8 cellular contexts compared by ENCODE assay signal in the genomic region with DNA sequence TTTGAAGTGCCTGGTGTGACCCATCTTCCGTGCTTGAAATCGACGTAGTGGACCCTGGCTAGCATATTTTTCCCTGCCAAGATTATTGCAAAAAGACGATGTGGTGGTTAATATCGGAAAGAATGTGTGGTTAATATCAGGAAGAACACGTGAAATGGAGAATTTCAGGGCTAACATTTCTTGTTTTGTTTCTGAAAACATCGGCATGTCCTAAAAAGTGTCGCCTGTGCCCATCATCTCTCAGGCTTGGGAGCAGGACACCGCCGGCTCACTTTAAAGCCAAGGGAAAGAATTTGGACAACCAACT. TPM values are rescaled to one million over a fixed set of nuclear protein-coding genes. Genes with fewer than 3 reads are reported as not detected.
DNase-seq lines count a peak whose midpoint lies in the region; ATAC-seq and TF ChIP-seq lines count a peak whose summit lies in the region.

No MANE protein-coding gene starts in this region.

- H3K9me3 ChIP-seq in SU-DHL-6 (ENCODE audit: insufficient read depth, low read length) = no peaks in the 10 kb centered on the region

- no peak for ATAC-seq in HG03196 (IDR thresholded peaks at IDR 0.05; ENCODE audit: unreplicated experiment)
- ATAC-seq in foreskin keratinocyte = no peak
- ATAC-seq in HG03045 (IDR thresholded peaks at IDR 0.05; ENCODE audit: unreplicated experiment) = no peak

- H3K79me2 ChIP-seq in SU-DHL-6 (ENCODE audit: insufficient read depth, low read length) = peaks cover 11% of the 10 kb centered on the region

- H3K27me3 ChIP-seq in SU-DHL-6 (ENCODE audit: low read length) (no peaks in the 10 kb centered on the region), foreskin keratinocyte (no peaks in the 10 kb centered on the region)

- H3K9ac ChIP-seq in SU-DHL-6 (ENCODE audit: low read length) = peak overlapping the region; percentile 92

- peak overlapping the region; percentile 96 for H3K4me2 ChIP-seq in SU-DHL-6 (ENCODE audit: low read depth, low read length, poor library complexity, severe bottlenecking)

- H3K4me3 ChIP-seq in GM08714 (ENCODE audit: low read length) (peak overlapping the region; percentile 36; the same call in 1 of the 2 replicates), SU-DHL-6 (ENCODE audit: insufficient read depth, low read length, poor library complexity, severe bottlenecking) (peak overlapping the region; percentile 42), fibroblast of mammary gland (ENCODE audit: control insufficient read depth, low read depth, low read length) (peak overlapping the region; percentile 15), skeletal muscle cell (ENCODE audit: low read depth, low read length) (peak overlapping the region; percentile 67)

- TF ChIP-seq CTCF in SU-DHL-6 (IDR thresholded peaks at IDR 0.05; ENCODE audit: insufficient read depth, low read length, poor library complexity, severe bottlenecking) (no peak), fibroblast of mammary gland (conservative IDR thresholded peaks at IDR 0.05; ENCODE audit: control insufficient read depth, insufficient read depth, low read depth, low read length) (no peak), foreskin keratinocyte (conservative IDR thresholded peaks at IDR 0.05) (no peak)

- H3K36me3 ChIP-seq in SU-DHL-6 (ENCODE audit: low read length) = no peaks in the 10 kb centered on the region

- DNase-seq in fibroblast of mammary gland (ENCODE audit: low read depth) (no peak), skeletal muscle cell (ENCODE audit: low read depth) (no peak), foreskin keratinocyte (no peak), UCSD-AML1 (lab: John Stamatoyannopoulos, UW; ENCODE audit: unreplicated experiment) (no peak)

- peaks cover 4% of the 10 kb centered on the region; the same call in 1 of the 2 replicates for H4K20me1 ChIP-seq in SU-DHL-6 (ENCODE audit: low read depth, low read length)

- H3K27ac ChIP-seq in SU-DHL-6 (ENCODE audit: low read depth, low read length) (no peak overlapping the region), foreskin keratinocyte (no peak overlapping the region)

- H3K9me2 ChIP-seq in SU-DHL-6 (replicated peaks; ENCODE audit: insufficient read depth, low read length) = no peaks in the 10 kb centered on the region

- peak overlapping the region; percentile 87 for H2AFZ ChIP-seq in SU-DHL-6 (ENCODE audit: low read depth, low read length, severe bottlenecking)

- peaks cover 9% of the 10 kb centered on the region; the same call in 1 of the 2 replicates for H3F3A ChIP-seq in SU-DHL-6 (ENCODE audit: insufficient read depth)

- peaks cover 2% of the 10 kb centered on the region for H3K4me1 ChIP-seq in foreskin keratinocyte

RNA-seq across cellular contexts. Expression of a gene that starts 0.3 kb away (rescaled TPM):
- 59.6 and 69.0 TPM in 2 replicates for total RNA-seq in foreskin keratinocyte
- 97.4 and 98.0 TPM in 2 replicates for polyA plus RNA-seq in foreskin keratinocyte

RNA-seq across cellular contexts. Expression of a gene that starts 6.4 kb away (rescaled TPM):
- 27.5 and 30.2 TPM in 2 replicates for total RNA-seq in foreskin keratinocyte
- polyA plus RNA-seq in foreskin keratinocyte = 43.9 and 46.1 TPM in 2 replicates

RNA-seq across cellular contexts. Expression of a gene that starts 13.8 kb away (rescaled TPM):
- 25.0 and 25.9 TPM in 2 replicates for total RNA-seq in foreskin keratinocyte
- polyA plus RNA-seq in foreskin keratinocyte = 32.1 and 38.1 TPM in 2 replicates

RNA-seq across cellular contexts. Expression of a gene that starts 13.9 kb away (rescaled TPM):
- total RNA-seq in foreskin keratinocyte = 113 and 115 TPM in 2 replicates
- polyA plus RNA-seq in foreskin keratinocyte = 118 and 121 TPM in 2 replicates

RNA-seq across cellular contexts. Expression of a gene that starts 14.7 kb away (rescaled TPM):
- total RNA-seq in foreskin keratinocyte = 15.9 and 16.2 TPM in 2 replicates
- 12.7 and 12.8 TPM in 2 replicates for polyA plus RNA-seq in foreskin keratinocyte

Comparison
In these comparisons a context has a peak if more than half of its experiments do, and no peak if none do; other contexts are left out.
1. H3K4me3 ChIP-seq: peak in every context shown above with its lines; median percentile 67 in skeletal muscle cell; 42 in SU-DHL-6; 36 in GM08714; 15 in fibroblast of mammary gland.